9 cellular contexts compared by ENCODE assay signal in genomic region chr2:202965810-202966454, GRCh38. TPM values are rescaled to one million over a fixed set of nuclear protein-coding genes. Genes with fewer than 3 reads are reported as not detected.
DNase-seq lines count a peak whose midpoint lies in the region; ATAC-seq, FAIRE-seq and TF ChIP-seq lines count a peak whose summit lies in the region.
"Had no signal": no experiment of that assay in that cellular context is flagged by ENCODE, and none has a peak within 500 bp of the region (broad histone marks: within the 10 kb centered on the region; RNA-seq: fewer than 3 reads in every experiment).

No MANE protein-coding gene starts in this region.

- peak overlapping the region; percentile 86 to 90 for H3K27ac ChIP-seq in A549
- H3K27ac ChIP-seq: adrenal gland had no signal

- WGBS in A549 (ENCODE audit: missing lambda C conversion rate) = 23% methylated on average over 5 of the region's 5 CpGs

- H3K4me2 ChIP-seq in A549 = peak overlapping the region; percentile 57

- H3K4me1 ChIP-seq in A549 = peaks cover 23% of the 10 kb centered on the region
- H3K4me1 ChIP-seq: adrenal gland had no signal

- ATAC-seq in A549 (peak; percentile 78 to 92; a peak in 5 of 6 replicates), GM18517 (IDR thresholded peaks at IDR 0.05; ENCODE audit: unreplicated experiment) (peak; percentile 75), HG03342 (IDR thresholded peaks at IDR 0.05; ENCODE audit: unreplicated experiment) (peak; percentile 55)

- TF ChIP-seq RAD21 in A549 (conservative IDR thresholded peaks at IDR 0.05 in 1 of 2, IDR thresholded peaks at IDR 0.05 in 1 of 2) = no peak

- TF ChIP-seq CTCF in A549 (IDR thresholded peaks at IDR 0.05) = no peak

- DNase-seq in A549 (ENCODE audit: low read depth in 1 of 2, low spot score in 1 of 2) = peak; percentile 43 to 84
- peak; percentile 21 to 28 for DNase-seq in activated CD4-positive, alpha-beta T cell treated with anti-CD3 and anti-CD28 coated beads, Interleukin-2, amount 50 U/mL, for 48 hours
- DNase-seq in iris pigment epithelial cell (ENCODE audit: low read depth) = peak; percentile 84
- no peak for DNase-seq in NAMALWA (ENCODE audit: low spot score)
- no peak for DNase-seq in kidney glomerular epithelial cell (lab: John Stamatoyannopoulos, UW)
- DNase-seq in NCI-H1436 treated with DMSO at 0.1 percent for 48 hours (lab: John Stamatoyannopoulos, UW) = no peak

- peak; percentile 81 for FAIRE-seq in A549 (lab: Jason Lieb, UNC)

- TF ChIP-seq EP300 in A549 (IDR thresholded peaks at IDR 0.05) = no peak

- CTCF ChIA-PET in A549 (lab: Yijun Ruan, JAX) = no interaction called here

- no peak overlapping the region for H3K4me3 ChIP-seq in A549
- H3K4me3 ChIP-seq: adrenal gland had no signal

- no peaks in the 10 kb centered on the region for H3K9me3 ChIP-seq in A549
- H3K9me3 ChIP-seq: adrenal gland had no signal

- POLR2A ChIA-PET in A549 (lab: Yijun Ruan, JAX) = no interaction called here

- TF ChIP-seq POLR2A in A549 (IDR thresholded peaks at IDR 0.05; ENCODE audit: low read length) = no peak

TF ChIP-seq in A549, 52 proteins besides CTCF, POLR2A, EP300 and RAD21 (continues in another document):
- no peak for TF ChIP-seq HEYL (CRISPR knock-in tag; IDR thresholded peaks at IDR 0.05)
- TF ChIP-seq RCOR1 (IDR thresholded peaks at IDR 0.05; ENCODE audit: low read depth, low read length) = no peak
- TF ChIP-seq ZSCAN20 (CRISPR knock-in tag; IDR thresholded peaks at IDR 0.05) = no peak
- TF ChIP-seq CBX8 (IDR thresholded peaks at IDR 0.05) = no peak
- TF ChIP-seq NFE2L2 (conservative IDR thresholded peaks at IDR 0.05; ENCODE audit: low read length) = peak; percentile 94
- TF ChIP-seq CEBPB (IDR thresholded peaks at IDR 0.05) = no peak
- no peak for TF ChIP-seq CBX2 (IDR thresholded peaks at IDR 0.05; ENCODE audit: borderline replicate concordance, low read depth)
- TF ChIP-seq PBX3 (IDR thresholded peaks at IDR 0.05) = no peak
- no peak for TF ChIP-seq MYC (IDR thresholded peaks at IDR 0.05; ENCODE audit: borderline replicate concordance, low read length)
- TF ChIP-seq, protein P1, sequence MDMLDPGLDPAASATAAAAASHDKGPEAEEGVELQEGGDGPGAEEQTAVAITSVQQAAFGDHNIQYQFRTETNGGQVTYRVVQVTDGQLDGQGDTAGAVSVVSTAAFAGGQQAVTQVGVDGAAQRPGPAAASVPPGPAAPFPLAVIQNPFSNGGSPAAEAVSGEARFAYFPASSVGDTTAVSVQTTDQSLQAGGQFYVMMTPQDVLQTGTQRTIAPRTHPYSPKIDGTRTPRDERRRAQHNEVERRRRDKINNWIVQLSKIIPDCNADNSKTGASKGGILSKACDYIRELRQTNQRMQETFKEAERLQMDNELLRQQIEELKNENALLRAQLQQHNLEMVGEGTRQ (IDR thresholded peaks at IDR 0.05) = peak; percentile 66
- no peak for TF ChIP-seq FOXS1 (CRISPR knock-in tag; IDR thresholded peaks at IDR 0.05)
- TF ChIP-seq EHMT2 (IDR thresholded peaks at IDR 0.05; ENCODE audit: low read depth) = no peak
- TF ChIP-seq, protein P2, sequence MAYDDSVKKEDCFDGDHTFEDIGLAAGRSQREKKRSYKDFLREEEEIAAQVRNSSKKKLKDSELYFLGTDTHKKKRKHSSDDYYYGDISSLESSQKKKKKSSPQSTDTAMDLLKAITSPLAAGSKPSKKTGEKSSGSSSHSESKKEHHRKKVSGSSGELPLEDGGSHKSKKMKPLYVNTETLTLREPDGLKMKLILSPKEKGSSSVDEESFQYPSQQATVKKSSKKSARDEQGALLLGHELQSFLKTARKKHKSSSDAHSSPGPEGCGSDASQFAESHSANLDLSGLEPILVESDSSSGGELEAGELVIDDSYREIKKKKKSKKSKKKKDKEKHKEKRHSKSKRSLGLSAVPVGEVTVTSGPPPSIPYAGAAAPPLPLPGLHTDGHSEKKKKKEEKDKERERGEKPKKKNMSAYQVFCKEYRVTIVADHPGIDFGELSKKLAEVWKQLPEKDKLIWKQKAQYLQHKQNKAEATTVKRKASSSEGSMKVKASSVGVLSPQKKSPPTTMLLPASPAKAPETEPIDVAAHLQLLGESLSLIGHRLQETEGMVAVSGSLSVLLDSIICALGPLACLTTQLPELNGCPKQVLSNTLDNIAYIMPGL (CRISPR knock-in tag; IDR thresholded peaks at IDR 0.05; ENCODE audit: borderline replicate concordance) = no peak
- peak; percentile 74; the same call in 1 of the 2 replicates for TF ChIP-seq ATOH8 (CRISPR knock-in tag; IDR thresholded peaks at IDR 0.05; ENCODE audit: low read depth)
- no peak for TF ChIP-seq POLR2AphosphoS2 (conservative IDR thresholded peaks at IDR 0.05; ENCODE audit: low read length)
- TF ChIP-seq EHF (CRISPR knock-in tag; IDR thresholded peaks at IDR 0.05) = no peak
- TF ChIP-seq MAZ (IDR thresholded peaks at IDR 0.05; ENCODE audit: borderline replicate concordance, low read depth, low read length) = no peak
- TF ChIP-seq CHD4 (IDR thresholded peaks at IDR 0.05; ENCODE audit: borderline replicate concordance) = no peak
- TF ChIP-seq KDM1A (IDR thresholded peaks at IDR 0.05; ENCODE audit: low read depth) = no peak
- TF ChIP-seq HOXB13 (CRISPR knock-in tag; IDR thresholded peaks at IDR 0.05; ENCODE audit: low read depth) = 0 out of 2 replicates have a peak, but pooled peaks have one; percentile 35
- TF ChIP-seq KDM5A (IDR thresholded peaks at IDR 0.05) = no peak
- TF ChIP-seq TP53 (CRISPR knock-in tag; IDR thresholded peaks at IDR 0.05) = no peak
- no peak for TF ChIP-seq HDAC2 (IDR thresholded peaks at IDR 0.05)
- TF ChIP-seq HOXA7 (CRISPR knock-in tag; IDR thresholded peaks at IDR 0.05) = no peak
- no peak for TF ChIP-seq FOSL2 (IDR thresholded peaks at IDR 0.05)
- peak; percentile 76 for TF ChIP-seq FOSL2 (CRISPR knock-in tag; IDR thresholded peaks at IDR 0.05)
- TF ChIP-seq ZNF302 (CRISPR knock-in tag; IDR thresholded peaks at IDR 0.05) = no peak
- TF ChIP-seq NPAS2 (CRISPR knock-in tag; IDR thresholded peaks at IDR 0.05; ENCODE audit: borderline replicate concordance) = no peak
- TF ChIP-seq GATA3 (IDR thresholded peaks at IDR 0.05; ENCODE audit: borderline replicate concordance) = no peak
- peak; percentile 98 for TF ChIP-seq MAFK (IDR thresholded peaks at IDR 0.05; ENCODE audit: partially characterized antibody)
- TF ChIP-seq HOXB5 (CRISPR knock-in tag; IDR thresholded peaks at IDR 0.05) = 0 out of 2 replicates have a peak, but pooled peaks have one; percentile 15
- no peak for TF ChIP-seq SMC3 (IDR thresholded peaks at IDR 0.05)
- TF ChIP-seq NR3C1 (IDR thresholded peaks at IDR 0.05) = no peak
- TF ChIP-seq, protein P3, sequence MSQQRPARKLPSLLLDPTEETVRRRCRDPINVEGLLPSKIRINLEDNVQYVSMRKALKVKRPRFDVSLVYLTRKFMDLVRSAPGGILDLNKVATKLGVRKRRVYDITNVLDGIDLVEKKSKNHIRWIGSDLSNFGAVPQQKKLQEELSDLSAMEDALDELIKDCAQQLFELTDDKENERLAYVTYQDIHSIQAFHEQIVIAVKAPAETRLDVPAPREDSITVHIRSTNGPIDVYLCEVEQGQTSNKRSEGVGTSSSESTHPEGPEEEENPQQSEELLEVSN (IDR thresholded peaks at IDR 0.05; ENCODE audit: borderline replicate concordance, low read depth) = no peak
- no peak for TF ChIP-seq JUNB (IDR thresholded peaks at IDR 0.05)
- no peak for TF ChIP-seq FOSB (CRISPR knock-in tag; IDR thresholded peaks at IDR 0.05)
- TF ChIP-seq, protein P4, sequence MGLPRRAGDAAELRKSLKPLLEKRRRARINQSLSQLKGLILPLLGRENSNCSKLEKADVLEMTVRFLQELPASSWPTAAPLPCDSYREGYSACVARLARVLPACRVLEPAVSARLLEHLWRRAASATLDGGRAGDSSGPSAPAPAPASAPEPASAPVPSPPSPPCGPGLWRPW (IDR thresholded peaks at IDR 0.05) = no peak

RNA-seq across cellular contexts. Expression of gene NBEAL1, which starts 48.7 kb away (rescaled TPM):
- polyA plus RNA-seq in A549 (2011; rRNA removed) (11.4 and 11.9 TPM in 2 replicates), A549 (2017; fragmentation: RNase III; extraction: RNeasy Plus Mini Kit Qiagen cat#74134 plus additional on column Dnase treatment) (3.8 to 5.4 TPM (median 4.2 TPM) in 3 replicates)
- 2.4 and 2.6 TPM in 2 replicates for polyA plus RNA-seq in A549 (2012; cell fraction: cytosol; rRNA removed)
- polyA plus RNA-seq in A549 (2012; cell fraction: nucleus; rRNA removed) = 1.7 and 2.3 TPM in 2 replicates
- 22.6 and 27.8 TPM in 2 replicates for polyA minus RNA-seq in A549 (2011; rRNA and poly(A)+ RNA removed)

RNA-seq across cellular contexts. Expression of gene CARF, which starts 53.9 kb away (rescaled TPM):
- 6.0 and 7.9 TPM in 2 replicates for polyA plus RNA-seq in A549 (2011; rRNA removed)
- 0.58 and 0.71 TPM in 2 replicates for polyA plus RNA-seq in A549 (2012; cell fraction: cytosol; rRNA removed)
- polyA plus RNA-seq in A549 (2012; cell fraction: nucleus; rRNA removed) = 0.55 and 0.76 TPM in 2 replicates
- 2.1 to 3.0 TPM (median 2.3 TPM) in 3 replicates for polyA plus RNA-seq in A549 (2017; fragmentation: RNase III; extraction: RNeasy Plus Mini Kit Qiagen cat#74134 plus additional on column Dnase treatment)
- polyA minus RNA-seq in A549 (2011; rRNA and poly(A)+ RNA removed) = 3.4 and 5.9 TPM in 2 replicates

RNA-seq across cellular contexts. Expression of gene WDR12, which starts 54.5 kb away (rescaled TPM):
- polyA plus RNA-seq in A549 (2011; rRNA removed) = 74.3 and 120 TPM in 2 replicates
- 15.0 and 15.6 TPM in 2 replicates for polyA plus RNA-seq in A549 (2012; cell fraction: cytosol; rRNA removed)
- 7.6 and 10.2 TPM in 2 replicates for polyA plus RNA-seq in A549 (2012; cell fraction: nucleus; rRNA removed)
- polyA plus RNA-seq in A549 (2017; fragmentation: RNase III; extraction: RNeasy Plus Mini Kit Qiagen cat#74134 plus additional on column Dnase treatment) = 47.8 to 57.3 TPM (median 53.6 TPM) in 3 replicates
- 14.3 and 14.6 TPM in 2 replicates for polyA minus RNA-seq in A549 (2011; rRNA and poly(A)+ RNA removed)

Comparison
In these comparisons a context has a peak if more than half of its experiments do, and no peak if none do; other contexts are left out.
1. DNase-seq: peak in A549 (2 of 2), activated CD4-positive, alpha-beta T cell treated with anti-CD3 and anti-CD28 coated beads, Interleukin-2, amount 50 U/mL, for 48 hours (2 of 2) and iris pigment epithelial cell (single experiment); none in NAMALWA (single experiment), kidney glomerular epithelial cell (single experiment) and NCI-H1436 treated with DMSO at 0.1 percent for 48 hours (single experiment).
2. Peak in every context shown above with its lines, with median percentiles within 50 percentile points of each other: ATAC-seq.